1 cellular context compared by ENCODE assay signal in the genomic region with DNA sequence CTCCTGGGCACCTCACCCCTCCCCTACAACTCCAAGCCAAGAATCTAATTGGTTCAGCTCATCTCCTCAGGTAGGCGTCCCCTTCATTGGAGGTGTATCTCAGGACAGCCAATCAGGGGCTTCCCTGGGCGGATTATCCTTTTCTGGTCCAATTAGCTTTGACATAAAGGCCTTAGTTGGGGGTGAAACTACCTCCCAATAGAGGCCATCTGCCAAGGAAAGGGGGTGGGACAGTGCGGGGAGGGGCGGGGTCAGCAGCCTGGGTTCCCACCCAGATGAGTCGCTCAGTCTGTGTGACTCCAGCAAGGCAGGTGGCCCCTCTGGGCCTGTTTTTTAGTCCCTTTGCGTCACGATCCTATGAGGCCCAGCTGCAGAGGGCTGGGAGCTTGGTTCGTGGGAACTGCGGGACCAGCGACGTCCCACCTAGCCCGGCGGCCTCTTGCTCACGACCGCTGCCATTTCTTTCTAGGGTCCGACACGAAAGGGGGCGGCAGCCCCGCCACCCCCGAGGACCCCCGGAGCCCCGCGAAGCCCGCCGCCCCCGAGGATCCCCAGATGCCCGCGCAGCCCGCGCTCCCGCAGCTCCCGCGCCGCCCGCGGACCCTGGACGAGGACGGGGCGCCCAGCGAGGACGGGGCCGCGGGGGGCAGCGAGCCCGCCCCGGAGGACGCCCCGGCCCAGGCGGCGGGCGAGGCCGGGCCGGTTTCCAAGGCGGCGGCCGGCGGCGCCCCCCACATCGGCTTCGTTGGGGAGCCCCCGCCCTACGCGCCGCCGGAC.
TF ChIP-seq lines count a peak whose summit lies in the region.

No MANE protein-coding gene starts in this region.

TF ChIP-seq in GM23338, 12 proteins besides CTCF, POLR2A, EP300 and RAD21 (continued from another document):
- TF ChIP-seq, protein P1, sequence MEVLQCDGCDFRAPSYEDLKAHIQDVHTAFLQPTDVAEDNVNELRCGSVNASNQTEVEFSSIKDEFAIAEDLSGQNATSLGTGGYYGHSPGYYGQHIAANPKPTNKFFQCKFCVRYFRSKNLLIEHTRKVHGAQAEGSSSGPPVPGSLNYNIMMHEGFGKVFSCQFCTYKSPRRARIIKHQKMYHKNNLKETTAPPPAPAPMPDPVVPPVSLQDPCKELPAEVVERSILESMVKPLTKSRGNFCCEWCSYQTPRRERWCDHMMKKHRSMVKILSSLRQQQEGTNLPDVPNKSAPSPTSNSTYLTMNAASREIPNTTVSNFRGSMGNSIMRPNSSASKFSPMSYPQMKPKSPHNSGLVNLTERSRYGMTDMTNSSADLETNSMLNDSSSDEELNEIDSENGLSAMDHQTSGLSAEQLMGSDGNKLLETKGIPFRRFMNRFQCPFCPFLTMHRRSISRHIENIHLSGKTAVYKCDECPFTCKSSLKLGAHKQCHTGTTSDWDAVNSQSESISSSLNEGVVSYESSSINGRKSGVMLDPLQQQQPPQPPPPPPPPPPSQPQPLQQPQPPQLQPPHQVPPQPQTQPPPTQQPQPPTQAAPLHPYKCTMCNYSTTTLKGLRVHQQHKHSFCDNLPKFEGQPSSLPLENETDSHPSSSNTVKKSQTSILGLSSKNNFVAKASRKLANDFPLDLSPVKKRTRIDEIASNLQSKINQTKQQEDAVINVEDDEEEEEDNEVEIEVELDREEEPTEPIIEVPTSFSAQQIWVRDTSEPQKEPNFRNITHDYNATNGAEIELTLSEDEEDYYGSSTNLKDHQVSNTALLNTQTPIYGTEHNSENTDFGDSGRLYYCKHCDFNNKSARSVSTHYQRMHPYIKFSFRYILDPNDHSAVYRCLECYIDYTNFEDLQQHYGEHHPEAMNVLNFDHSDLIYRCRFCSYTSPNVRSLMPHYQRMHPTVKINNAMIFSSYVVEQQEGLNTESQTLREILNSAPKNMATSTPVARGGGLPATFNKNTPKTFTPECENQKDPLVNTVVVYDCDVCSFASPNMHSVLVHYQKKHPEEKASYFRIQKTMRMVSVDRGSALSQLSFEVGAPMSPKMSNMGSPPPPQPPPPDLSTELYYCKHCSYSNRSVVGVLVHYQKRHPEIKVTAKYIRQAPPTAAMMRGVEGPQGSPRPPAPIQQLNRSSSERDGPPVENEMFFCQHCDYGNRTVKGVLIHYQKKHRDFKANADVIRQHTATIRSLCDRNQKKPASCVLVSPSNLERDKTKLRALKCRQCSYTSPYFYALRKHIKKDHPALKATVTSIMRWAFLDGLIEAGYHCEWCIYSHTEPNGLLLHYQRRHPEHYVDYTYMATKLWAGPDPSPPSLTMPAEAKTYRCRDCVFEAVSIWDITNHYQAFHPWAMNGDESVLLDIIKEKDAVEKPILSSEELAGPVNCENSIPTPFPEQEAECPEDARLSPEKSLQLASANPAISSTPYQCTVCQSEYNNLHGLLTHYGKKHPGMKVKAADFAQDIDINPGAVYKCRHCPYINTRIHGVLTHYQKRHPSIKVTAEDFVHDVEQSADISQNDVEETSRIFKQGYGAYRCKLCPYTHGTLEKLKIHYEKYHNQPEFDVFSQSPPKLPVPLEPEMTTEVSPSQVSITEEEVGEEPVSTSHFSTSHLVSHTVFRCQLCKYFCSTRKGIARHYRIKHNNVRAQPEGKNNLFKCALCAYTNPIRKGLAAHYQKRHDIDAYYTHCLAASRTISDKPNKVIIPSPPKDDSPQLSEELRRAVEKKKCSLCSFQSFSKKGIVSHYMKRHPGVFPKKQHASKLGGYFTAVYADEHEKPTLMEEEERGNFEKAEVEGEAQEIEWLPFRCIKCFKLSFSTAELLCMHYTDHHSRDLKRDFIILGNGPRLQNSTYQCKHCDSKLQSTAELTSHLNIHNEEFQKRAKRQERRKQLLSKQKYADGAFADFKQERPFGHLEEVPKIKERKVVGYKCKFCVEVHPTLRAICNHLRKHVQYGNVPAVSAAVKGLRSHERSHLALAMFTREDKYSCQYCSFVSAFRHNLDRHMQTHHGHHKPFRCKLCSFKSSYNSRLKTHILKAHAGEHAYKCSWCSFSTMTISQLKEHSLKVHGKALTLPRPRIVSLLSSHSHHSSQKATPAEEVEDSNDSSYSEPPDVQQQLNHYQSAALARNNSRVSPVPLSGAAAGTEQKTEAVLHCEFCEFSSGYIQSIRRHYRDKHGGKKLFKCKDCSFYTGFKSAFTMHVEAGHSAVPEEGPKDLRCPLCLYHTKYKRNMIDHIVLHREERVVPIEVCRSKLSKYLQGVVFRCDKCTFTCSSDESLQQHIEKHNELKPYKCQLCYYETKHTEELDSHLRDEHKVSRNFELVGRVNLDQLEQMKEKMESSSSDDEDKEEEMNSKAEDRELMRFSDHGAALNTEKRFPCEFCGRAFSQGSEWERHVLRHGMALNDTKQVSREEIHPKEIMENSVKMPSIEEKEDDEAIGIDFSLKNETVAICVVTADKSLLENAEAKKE (CRISPR knock-in tag; IDR thresholded peaks at IDR 0.05) = no peak
- no peak for TF ChIP-seq NANOG (IDR thresholded peaks at IDR 0.05; ENCODE audit: borderline replicate concordance)
- TF ChIP-seq, protein P2, sequence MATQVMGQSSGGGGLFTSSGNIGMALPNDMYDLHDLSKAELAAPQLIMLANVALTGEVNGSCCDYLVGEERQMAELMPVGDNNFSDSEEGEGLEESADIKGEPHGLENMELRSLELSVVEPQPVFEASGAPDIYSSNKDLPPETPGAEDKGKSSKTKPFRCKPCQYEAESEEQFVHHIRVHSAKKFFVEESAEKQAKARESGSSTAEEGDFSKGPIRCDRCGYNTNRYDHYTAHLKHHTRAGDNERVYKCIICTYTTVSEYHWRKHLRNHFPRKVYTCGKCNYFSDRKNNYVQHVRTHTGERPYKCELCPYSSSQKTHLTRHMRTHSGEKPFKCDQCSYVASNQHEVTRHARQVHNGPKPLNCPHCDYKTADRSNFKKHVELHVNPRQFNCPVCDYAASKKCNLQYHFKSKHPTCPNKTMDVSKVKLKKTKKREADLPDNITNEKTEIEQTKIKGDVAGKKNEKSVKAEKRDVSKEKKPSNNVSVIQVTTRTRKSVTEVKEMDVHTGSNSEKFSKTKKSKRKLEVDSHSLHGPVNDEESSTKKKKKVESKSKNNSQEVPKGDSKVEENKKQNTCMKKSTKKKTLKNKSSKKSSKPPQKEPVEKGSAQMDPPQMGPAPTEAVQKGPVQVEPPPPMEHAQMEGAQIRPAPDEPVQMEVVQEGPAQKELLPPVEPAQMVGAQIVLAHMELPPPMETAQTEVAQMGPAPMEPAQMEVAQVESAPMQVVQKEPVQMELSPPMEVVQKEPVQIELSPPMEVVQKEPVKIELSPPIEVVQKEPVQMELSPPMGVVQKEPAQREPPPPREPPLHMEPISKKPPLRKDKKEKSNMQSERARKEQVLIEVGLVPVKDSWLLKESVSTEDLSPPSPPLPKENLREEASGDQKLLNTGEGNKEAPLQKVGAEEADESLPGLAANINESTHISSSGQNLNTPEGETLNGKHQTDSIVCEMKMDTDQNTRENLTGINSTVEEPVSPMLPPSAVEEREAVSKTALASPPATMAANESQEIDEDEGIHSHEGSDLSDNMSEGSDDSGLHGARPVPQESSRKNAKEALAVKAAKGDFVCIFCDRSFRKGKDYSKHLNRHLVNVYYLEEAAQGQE (IDR thresholded peaks at IDR 0.05; ENCODE audit: unreplicated experiment) = no peak
- no peak for TF ChIP-seq EZH2phosphoT487 (IDR thresholded peaks at IDR 0.05; ENCODE audit: unreplicated experiment)
- TF ChIP-seq EZH2 (IDR thresholded peaks at IDR 0.05; ENCODE audit: low read depth, unreplicated experiment) = no peak
